Comparison of ENCODE assay signal across 9 cellular contexts in genomic region chr2:27959496-27959895, GRCh38.
DNase-seq lines count a peak whose midpoint lies in the region; ATAC-seq and TF ChIP-seq lines count a peak whose summit lies in the region.
"Had no signal": no experiment of that assay in that cellular context is flagged by ENCODE, and none has a peak within 500 bp of the region (broad histone marks: within the 10 kb centered on the region; RNA-seq: fewer than 3 reads in every experiment).

No MANE protein-coding gene starts in this region.

- no peaks in the 10 kb centered on the region for H3K27me3 Mint-ChIP-seq in T-helper 1 cell treated with Interleukin-12 subunit alpha and Interleukin-12 subunit beta and Interleukin-4 antibody, amounts not matched to agents 30 μg/mL and 1 μg/mL, for 36 hours (ENCODE audit: low read depth)
- H3K27me3 Mint-ChIP-seq in glutamatergic neuron (ENCODE audit: unreplicated experiment) = no peaks in the 10 kb centered on the region

- ATAC-seq in HG03139 (IDR thresholded peaks at IDR 0.05; ENCODE audit: unreplicated experiment) (no peak), HG02678 (IDR thresholded peaks at IDR 0.05; ENCODE audit: unreplicated experiment) (no peak)

- H3K36me3 Mint-ChIP-seq in T-helper 1 cell treated with Interleukin-12 subunit alpha and Interleukin-12 subunit beta and Interleukin-4 antibody, amounts not matched to agents 30 μg/mL and 1 μg/mL, for 36 hours (ENCODE audit: low read depth) = peaks cover 26% of the 10 kb centered on the region
- H3K36me3 Mint-ChIP-seq in glutamatergic neuron (ENCODE audit: unreplicated experiment) = no peaks in the 10 kb centered on the region

- H3K4me3 Mint-ChIP-seq in T-helper 1 cell treated with Interleukin-12 subunit alpha and Interleukin-12 subunit beta and Interleukin-4 antibody, amounts not matched to agents 30 μg/mL and 1 μg/mL, for 36 hours = peak overlapping the region; percentile 51
- no peak overlapping the region for H3K4me3 Mint-ChIP-seq in glutamatergic neuron (ENCODE audit: unreplicated experiment)

- H3K27ac Mint-ChIP-seq in T-helper 1 cell treated with Interleukin-12 subunit alpha and Interleukin-12 subunit beta and Interleukin-4 antibody, amounts not matched to agents 30 μg/mL and 1 μg/mL, for 36 hours = peak overlapping the region; percentile 79
- H3K27ac Mint-ChIP-seq in glutamatergic neuron (ENCODE audit: unreplicated experiment) = no peak overlapping the region

- H3K9me3 Mint-ChIP-seq in T-helper 1 cell treated with Interleukin-12 subunit alpha and Interleukin-12 subunit beta and Interleukin-4 antibody, amounts not matched to agents 30 μg/mL and 1 μg/mL, for 36 hours = peaks cover 12% of the 10 kb centered on the region
- no peaks in the 10 kb centered on the region for H3K9me3 Mint-ChIP-seq in glutamatergic neuron (ENCODE audit: unreplicated experiment)

- TF ChIP-seq CTCF in fibroblast of the aortic adventitia (IDR thresholded peaks at IDR 0.05; ENCODE audit: insufficient read depth, low read length) (no peak), glutamatergic neuron (IDR thresholded peaks at IDR 0.05; ENCODE audit: partially characterized antibody, unreplicated experiment) (no peak)

- DNase-seq in HT1080 (ENCODE audit: low read depth) (peak; percentile 65), fibroblast of the aortic adventitia (ENCODE audit: low read depth) (peak; percentile 64), retina (peak; percentile 13), glutamatergic neuron (no peak), NCI-H2081 (lab: John Stamatoyannopoulos, UW) (no peak)
- DNase-seq: WERI-Rb-1 had no signal

- H3K4me3 ChIP-seq in fibroblast of the aortic adventitia (ENCODE audit: low read depth, low read length) = no peak overlapping the region

- H3K4me1 Mint-ChIP-seq in T-helper 1 cell treated with Interleukin-12 subunit alpha and Interleukin-12 subunit beta and Interleukin-4 antibody, amounts not matched to agents 30 μg/mL and 1 μg/mL, for 36 hours (ENCODE audit: low read depth) = peaks cover 70% of the 10 kb centered on the region
- H3K4me1 Mint-ChIP-seq in glutamatergic neuron (ENCODE audit: low read depth, unreplicated experiment) = peaks cover 5% of the 10 kb centered on the region

Comparison
In these comparisons a context has a peak if more than half of its experiments do, and no peak if none do; other contexts are left out.
1. DNase-seq: peak in HT1080 (single experiment), fibroblast of the aortic adventitia (single experiment) and retina (single experiment); none in glutamatergic neuron (single experiment) and NCI-H2081 (0 of 2).